Comparison of ENCODE assay signal across 13 cellular contexts in the genomic region with DNA sequence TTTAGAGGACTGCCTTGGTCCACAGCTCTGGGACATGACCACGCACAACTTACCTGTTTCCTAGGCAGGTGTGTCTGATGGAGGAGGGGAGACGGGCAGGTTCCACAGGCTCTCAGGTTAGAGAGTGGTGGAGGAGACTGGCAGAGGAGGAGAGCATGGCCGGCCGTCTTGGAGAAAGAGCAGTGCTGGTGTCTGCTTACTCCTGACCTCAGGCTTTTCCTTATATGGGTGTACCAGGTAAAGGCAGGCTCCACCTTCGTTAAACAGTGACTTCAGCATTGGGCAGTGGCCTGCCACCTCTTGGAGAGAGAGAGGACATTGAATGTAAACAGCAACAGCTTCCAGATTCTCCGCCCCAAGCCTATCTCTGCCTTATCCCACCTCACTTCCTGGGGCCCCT. TPM values are rescaled to one million over a fixed set of nuclear protein-coding genes. Genes with fewer than 3 reads are reported as not detected.
DNase-seq lines count a peak whose midpoint lies in the region; TF ChIP-seq lines count a peak whose summit lies in the region.
"Had no signal": no experiment of that assay in that cellular context is flagged by ENCODE, and none has a peak within 500 bp of the region (broad histone marks: within the 10 kb centered on the region; RNA-seq: fewer than 3 reads in every experiment).

CAPN13 (minus strand) TSS at position 198 of the 400 bp plus-strand sequence. CDS start 20,121 bp downstream, outside the sequence.

- WGBS in tibial nerve, 2 donors, result 63 to 64% methylated on average over 6 of the region's 6 CpGs

- H3K27ac ChIP-seq in tibial nerve, result peak within 1 kb of the TSS in 1 of 4 donors; percentile 34

- peak; percentile 68 for DNase-seq in NCI-H510A (lab: John Stamatoyannopoulos, UW)
- peak; percentile 50 for DNase-seq in epithelial cell of esophagus (ENCODE audit: low read depth)
- DNase-seq in tibial nerve (ENCODE audit: low spot score in 2 of 2), result no peak
- DNase-seq in mesothelial cell of epicardium (ENCODE audit: low spot score in 2 of 2, unreplicated experiment in 2 of 2), result no peak
- no peak for DNase-seq in AG08395 (ENCODE audit: low spot score)
- DNase-seq in SKM-1 (lab: John Stamatoyannopoulos, UW; ENCODE audit: unreplicated experiment), result no peak
- DNase-seq: CD4-positive, CD25-positive, alpha-beta regulatory T cell; HCEC 1CT; MG63 had no signal

- no peaks in the 10 kb centered on the region for H3K36me3 ChIP-seq in ES-I3 (ENCODE audit: insufficient read depth, low read length)
- H3K36me3 ChIP-seq in mucosa of stomach (ENCODE audit: control insufficient read depth, insufficient read depth, low read length), result no peaks in the 10 kb centered on the region
- H3K36me3 ChIP-seq in tibial nerve, result no peaks in the 10 kb centered on the region
- H3K36me3 ChIP-seq: MG63 had no signal

- no peak within 1 kb of the TSS for H3K4me3 Mint-ChIP-seq in mesothelial cell of epicardium
- H3K4me3 Mint-ChIP-seq: CD4-positive, CD25-positive, alpha-beta regulatory T cell had no signal

- peak within 1 kb of the TSS; percentile 37; the same call in 1 of the 2 replicates for H3K9ac ChIP-seq in ES-I3 (ENCODE audit: low read depth, low read length)
- peak within 1 kb of the TSS; percentile 70 for H3K9ac ChIP-seq in mucosa of stomach (ENCODE audit: low read length)

- TF ChIP-seq CTCF in epithelial cell of esophagus (IDR thresholded peaks at IDR 0.05; ENCODE audit: insufficient read depth, low read depth, low read length, missing control alignments) (no peak), tibial nerve (IDR thresholded peaks at IDR 0.05) (no peak), mesothelial cell of epicardium (IDR thresholded peaks at IDR 0.05; ENCODE audit: unreplicated experiment) (no peak)

- peaks cover 3% of the 10 kb centered on the region for H3K4me1 Mint-ChIP-seq in mesothelial cell of epicardium
- H3K4me1 Mint-ChIP-seq: CD4-positive, CD25-positive, alpha-beta regulatory T cell had no signal

- H3K4me3 ChIP-seq in epithelial cell of esophagus (ENCODE audit: low read length) (no peak within 1 kb of the TSS), mucosa of stomach (ENCODE audit: low read length) (peak within 1 kb of the TSS; percentile 32), tibial nerve (peak within 1 kb of the TSS in 1 of 4 donors; percentile 15)
- H3K4me3 ChIP-seq: MG63 had no signal

- H3K9me3 Mint-ChIP-seq in mesothelial cell of epicardium, result no peaks in the 10 kb centered on the region

- no peaks in the 10 kb centered on the region for H3K27me3 ChIP-seq in mucosa of stomach (ENCODE audit: control insufficient read depth, insufficient read depth, low read length)
- no peaks in the 10 kb centered on the region for H3K27me3 ChIP-seq in tibial nerve

- no peaks in the 10 kb centered on the region for H3K36me3 Mint-ChIP-seq in mesothelial cell of epicardium
- H3K36me3 Mint-ChIP-seq: CD4-positive, CD25-positive, alpha-beta regulatory T cell had no signal

- H3K27me3 Mint-ChIP-seq in mesothelial cell of epicardium (ENCODE audit: low read depth), result peaks cover 12% of the 10 kb centered on the region

- H3K9me3 ChIP-seq in ES-I3 (ENCODE audit: control insufficient read depth, insufficient read depth, low read length) (no peaks in the 10 kb centered on the region), mucosa of stomach (ENCODE audit: control insufficient read depth, low read length) (no peaks in the 10 kb centered on the region), tibial nerve (no peaks in the 10 kb centered on the region)
- H3K9me3 ChIP-seq: MG63 had no signal

- H3K4me1 ChIP-seq in ES-I3 (ENCODE audit: insufficient read depth, low read length) (peaks cover 5% of the 10 kb centered on the region; the same call in 1 of the 2 replicates), mucosa of stomach (ENCODE audit: control insufficient read depth, insufficient read depth, low read length) (peaks cover 45% of the 10 kb centered on the region), tibial nerve (no peaks in the 10 kb centered on the region)

- H3K27ac Mint-ChIP-seq in mesothelial cell of epicardium, result no peak within 1 kb of the TSS
- H3K27ac Mint-ChIP-seq: CD4-positive, CD25-positive, alpha-beta regulatory T cell had no signal

- no peak for TF ChIP-seq POLR2A in tibial nerve (IDR thresholded peaks at IDR 0.05)

- no peak for TF ChIP-seq EP300 in tibial nerve (IDR thresholded peaks at IDR 0.05)

RNA-seq across cellular contexts. Expression of gene CAPN13, which starts in this region (rescaled TPM):
- total RNA-seq in tibial nerve (not detected), mesothelial cell of epicardium (0.14 to 0.24 TPM in 2 of 3 replicates, not detected in the other)
- total RNA-seq: CD4-positive, CD25-positive, alpha-beta regulatory T cell; glomerular endothelial cell; T-helper 2 cell treated with Interferon-gamma antibody and Interleukin-4, amounts not matched to agents 100 ng/mL and 5 ng/mL, for 36 hours had no signal

Comparison
In these comparisons a context has a peak if more than half of its experiments do, and no peak if none do; other contexts are left out.
1. DNase-seq: peak in NCI-H510A (single experiment) and epithelial cell of esophagus (single experiment); none in tibial nerve (0 of 2), mesothelial cell of epicardium (0 of 2), AG08395 (single experiment) and SKM-1 (single experiment).